Comparison of ENCODE assay signal across 1 cellular context in genomic region chr1:10918531-10918930, GRCh38.
TF ChIP-seq lines count a peak whose summit lies in the region.

No MANE protein-coding gene starts in this region.

TF ChIP-seq in IMR-90, 13 proteins besides CTCF, POLR2A, EP300 and RAD21:
- TF ChIP-seq BHLHE40 (IDR thresholded peaks at IDR 0.05; ENCODE audit: low read depth, low read length) = no peak
- TF ChIP-seq CEBPB (IDR thresholded peaks at IDR 0.05; ENCODE audit: low read depth, low read length) = no peak
- no peak for TF ChIP-seq SMC3 (IDR thresholded peaks at IDR 0.05; ENCODE audit: low read depth, low read length)
- no peak for TF ChIP-seq RFX5 (IDR thresholded peaks at IDR 0.05; ENCODE audit: low read depth, low read length)
